ENCODE assay signal across 2 cellular contexts in the genomic region with DNA sequence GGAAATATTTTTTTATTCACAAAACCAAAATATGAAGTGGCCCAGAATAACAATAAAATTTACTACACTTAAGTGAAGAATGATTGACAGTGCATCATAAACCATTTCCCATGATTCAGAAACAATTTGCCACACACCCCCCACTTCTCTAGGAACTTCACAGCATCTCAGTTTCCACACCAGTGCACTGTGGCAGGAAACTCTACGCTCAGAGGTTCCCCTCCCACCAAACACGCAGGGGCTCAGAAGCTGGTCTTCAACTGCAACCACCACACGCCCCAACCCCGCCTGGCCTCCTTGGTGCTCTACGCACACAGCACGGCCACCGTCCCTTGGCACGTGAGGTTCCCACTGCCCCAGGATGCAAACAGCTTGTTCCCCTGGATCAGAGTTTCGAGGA.
A peak's percentile ranks its signal among the peaks of the same experiment; 100 is the strongest.
TF ChIP-seq lines count a peak whose summit lies in the region.

No MANE protein-coding gene starts in this region.

TF ChIP-seq in HepG2, 621 proteins besides CTCF, POLR2A, EP300 and RAD21 (continues in another document):
- TF ChIP-seq JDP2 (CRISPR knock-in tag; IDR thresholded peaks at IDR 0.05; ENCODE audit: borderline replicate concordance) (no peak), ZNF704 (CRISPR knock-in tag; IDR thresholded peaks at IDR 0.05; ENCODE audit: borderline replicate concordance) (no peak), TP53 (CRISPR knock-in tag; conservative IDR thresholded peaks at IDR 0.05) (no peak), GPBP1L1 (CRISPR knock-in tag; IDR thresholded peaks at IDR 0.05) (no peak), REPIN1 (CRISPR knock-in tag; IDR thresholded peaks at IDR 0.05; ENCODE audit: borderline replicate concordance, low read depth) (no peak), MAFK (conservative IDR thresholded peaks at IDR 0.05 in 1 of 2, IDR thresholded peaks at IDR 0.05 in 1 of 2; ENCODE audit: low read length in 2 of 2) (no peak), KDM4B (CRISPR knock-in tag; IDR thresholded peaks at IDR 0.05) (no peak), FOXK2 (IDR thresholded peaks at IDR 0.05) (no peak), NFIB (CRISPR knock-in tag; IDR thresholded peaks at IDR 0.05; ENCODE audit: borderline replicate concordance) (no peak), ZBTB2 (CRISPR knock-in tag; IDR thresholded peaks at IDR 0.05; ENCODE audit: low read depth) (no peak), TFDP2 (CRISPR knock-in tag; IDR thresholded peaks at IDR 0.05) (no peak), ATF1 (CRISPR knock-in tag; IDR thresholded peaks at IDR 0.05) (no peak)
- TF ChIP-seq, protein P1, sequence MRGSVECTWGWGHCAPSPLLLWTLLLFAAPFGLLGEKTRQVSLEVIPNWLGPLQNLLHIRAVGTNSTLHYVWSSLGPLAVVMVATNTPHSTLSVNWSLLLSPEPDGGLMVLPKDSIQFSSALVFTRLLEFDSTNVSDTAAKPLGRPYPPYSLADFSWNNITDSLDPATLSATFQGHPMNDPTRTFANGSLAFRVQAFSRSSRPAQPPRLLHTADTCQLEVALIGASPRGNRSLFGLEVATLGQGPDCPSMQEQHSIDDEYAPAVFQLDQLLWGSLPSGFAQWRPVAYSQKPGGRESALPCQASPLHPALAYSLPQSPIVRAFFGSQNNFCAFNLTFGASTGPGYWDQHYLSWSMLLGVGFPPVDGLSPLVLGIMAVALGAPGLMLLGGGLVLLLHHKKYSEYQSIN (CRISPR knock-in tag; IDR thresholded peaks at IDR 0.05; ENCODE audit: borderline replicate concordance): no peak
- TF ChIP-seq, protein P2, sequence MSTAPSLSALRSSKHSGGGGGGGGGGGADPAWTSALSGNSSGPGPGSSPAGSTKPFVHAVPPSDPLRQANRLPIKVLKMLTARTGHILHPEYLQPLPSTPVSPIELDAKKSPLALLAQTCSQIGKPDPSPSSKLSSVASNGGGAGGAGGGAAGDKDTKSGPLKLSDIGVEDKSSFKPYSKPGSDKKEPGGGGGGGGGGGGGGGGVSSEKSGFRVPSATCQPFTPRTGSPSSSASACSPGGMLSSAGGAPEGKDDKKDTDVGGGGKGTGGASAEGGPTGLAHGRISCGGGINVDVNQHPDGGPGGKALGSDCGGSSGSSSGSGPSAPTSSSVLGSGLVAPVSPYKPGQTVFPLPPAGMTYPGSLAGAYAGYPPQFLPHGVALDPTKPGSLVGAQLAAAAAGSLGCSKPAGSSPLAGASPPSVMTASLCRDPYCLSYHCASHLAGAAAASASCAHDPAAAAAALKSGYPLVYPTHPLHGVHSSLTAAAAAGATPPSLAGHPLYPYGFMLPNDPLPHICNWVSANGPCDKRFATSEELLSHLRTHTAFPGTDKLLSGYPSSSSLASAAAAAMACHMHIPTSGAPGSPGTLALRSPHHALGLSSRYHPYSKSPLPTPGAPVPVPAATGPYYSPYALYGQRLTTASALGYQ (CRISPR knock-in tag; IDR thresholded peaks at IDR 0.05): no peak

TF ChIP-seq in K562, 482 proteins besides CTCF, POLR2A, EP300 and RAD21:
- TF ChIP-seq, protein P3, sequence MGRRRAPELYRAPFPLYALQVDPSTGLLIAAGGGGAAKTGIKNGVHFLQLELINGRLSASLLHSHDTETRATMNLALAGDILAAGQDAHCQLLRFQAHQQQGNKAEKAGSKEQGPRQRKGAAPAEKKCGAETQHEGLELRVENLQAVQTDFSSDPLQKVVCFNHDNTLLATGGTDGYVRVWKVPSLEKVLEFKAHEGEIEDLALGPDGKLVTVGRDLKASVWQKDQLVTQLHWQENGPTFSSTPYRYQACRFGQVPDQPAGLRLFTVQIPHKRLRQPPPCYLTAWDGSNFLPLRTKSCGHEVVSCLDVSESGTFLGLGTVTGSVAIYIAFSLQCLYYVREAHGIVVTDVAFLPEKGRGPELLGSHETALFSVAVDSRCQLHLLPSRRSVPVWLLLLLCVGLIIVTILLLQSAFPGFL (CRISPR knock-in tag; IDR thresholded peaks at IDR 0.05): no peak
- TF ChIP-seq, protein P4, sequence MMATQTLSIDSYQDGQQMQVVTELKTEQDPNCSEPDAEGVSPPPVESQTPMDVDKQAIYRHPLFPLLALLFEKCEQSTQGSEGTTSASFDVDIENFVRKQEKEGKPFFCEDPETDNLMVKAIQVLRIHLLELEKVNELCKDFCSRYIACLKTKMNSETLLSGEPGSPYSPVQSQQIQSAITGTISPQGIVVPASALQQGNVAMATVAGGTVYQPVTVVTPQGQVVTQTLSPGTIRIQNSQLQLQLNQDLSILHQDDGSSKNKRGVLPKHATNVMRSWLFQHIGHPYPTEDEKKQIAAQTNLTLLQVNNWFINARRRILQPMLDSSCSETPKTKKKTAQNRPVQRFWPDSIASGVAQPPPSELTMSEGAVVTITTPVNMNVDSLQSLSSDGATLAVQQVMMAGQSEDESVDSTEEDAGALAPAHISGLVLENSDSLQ (IDR thresholded peaks at IDR 0.05): peak; percentile 58
